ENCODE assay signal across 2 cellular contexts in the genomic region with DNA sequence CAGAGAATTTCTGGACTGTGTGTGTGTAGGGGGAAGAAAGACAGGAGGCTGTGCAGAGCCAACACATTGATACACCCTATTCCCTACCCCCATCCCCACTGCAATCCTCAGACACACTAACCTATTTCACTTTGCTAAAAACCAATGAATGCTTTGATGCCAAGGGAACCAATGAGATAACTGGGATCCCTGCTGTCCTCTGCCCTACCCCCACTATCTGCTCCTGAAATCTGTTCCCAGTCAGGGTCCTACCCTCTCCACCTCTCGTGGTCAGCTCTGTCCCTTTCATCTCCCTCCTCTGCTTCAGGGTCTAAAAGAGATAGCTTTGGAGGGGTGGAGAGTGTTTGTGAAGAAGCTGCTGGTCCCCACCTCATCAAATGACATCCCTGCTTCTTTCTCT.
TF ChIP-seq lines count a peak whose summit lies in the region.

No MANE protein-coding gene starts in this region.

TF ChIP-seq in HCT116, 20 proteins besides CTCF, POLR2A, EP300 and RAD21:
- TF ChIP-seq EZH2phosphoT487 (IDR thresholded peaks at IDR 0.05; ENCODE audit: borderline replicate concordance) = no peak
- no peak for TF ChIP-seq EGR1 (IDR thresholded peaks at IDR 0.05; ENCODE audit: low read depth)
- no peak for TF ChIP-seq SRF (IDR thresholded peaks at IDR 0.05; ENCODE audit: low read depth)
- TF ChIP-seq TCF7L2 (IDR thresholded peaks at IDR 0.05; ENCODE audit: borderline replicate concordance, extremely low read depth, insufficient read depth, insufficient read length) = peak; percentile 25

TF ChIP-seq in K562, 482 proteins besides CTCF, POLR2A, EP300 and RAD21:
- TF ChIP-seq ZNF134 (CRISPR knock-in tag; conservative IDR thresholded peaks at IDR 0.05) (no peak), POLR3A (IDR thresholded peaks at IDR 0.05; ENCODE audit: borderline replicate concordance, extremely low read depth, insufficient read depth, insufficient read length) (no peak), KDM1A (IDR thresholded peaks at IDR 0.05) (0 out of 4 replicates have a peak, but pooled peaks have one; percentile 11 to 30), HDAC1 (IDR thresholded peaks at IDR 0.05) (0 out of 4 replicates have a peak, but pooled peaks of 1 of the 2 experiments have one; percentile 26), DPF2 (IDR thresholded peaks at IDR 0.05) (0 out of 2 replicates have a peak, but pooled peaks have one; percentile 15), CHD4 (IDR thresholded peaks at IDR 0.05; ENCODE audit: insufficient read depth, insufficient replicate concordance, low read depth, low read length, poor library complexity, severe bottlenecking) (no peak), RCOR1 (IDR thresholded peaks at IDR 0.05; ENCODE audit: borderline replicate concordance in 1 of 2, low read depth in 2 of 2, low read length in 2 of 2) (no peak), PHB2 (IDR thresholded peaks at IDR 0.05; ENCODE audit: low read depth) (no peak)
- TF ChIP-seq, protein P1, sequence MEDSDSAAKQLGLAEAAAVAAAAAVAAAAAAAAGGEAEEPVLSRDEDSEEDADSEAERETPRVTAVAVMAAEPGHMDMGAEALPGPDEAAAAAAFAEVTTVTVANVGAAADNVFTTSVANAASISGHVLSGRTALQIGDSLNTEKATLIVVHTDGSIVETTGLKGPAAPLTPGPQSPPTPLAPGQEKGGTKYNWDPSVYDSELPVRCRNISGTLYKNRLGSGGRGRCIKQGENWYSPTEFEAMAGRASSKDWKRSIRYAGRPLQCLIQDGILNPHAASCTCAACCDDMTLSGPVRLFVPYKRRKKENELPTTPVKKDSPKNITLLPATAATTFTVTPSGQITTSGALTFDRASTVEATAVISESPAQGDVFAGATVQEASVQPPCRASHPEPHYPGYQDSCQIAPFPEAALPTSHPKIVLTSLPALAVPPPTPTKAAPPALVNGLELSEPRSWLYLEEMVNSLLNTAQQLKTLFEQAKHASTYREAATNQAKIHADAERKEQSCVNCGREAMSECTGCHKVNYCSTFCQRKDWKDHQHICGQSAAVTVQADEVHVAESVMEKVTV (CRISPR knock-in tag; IDR thresholded peaks at IDR 0.05) = no peak
